ENCODE assay signal across 34 cellular contexts in the genomic region with DNA sequence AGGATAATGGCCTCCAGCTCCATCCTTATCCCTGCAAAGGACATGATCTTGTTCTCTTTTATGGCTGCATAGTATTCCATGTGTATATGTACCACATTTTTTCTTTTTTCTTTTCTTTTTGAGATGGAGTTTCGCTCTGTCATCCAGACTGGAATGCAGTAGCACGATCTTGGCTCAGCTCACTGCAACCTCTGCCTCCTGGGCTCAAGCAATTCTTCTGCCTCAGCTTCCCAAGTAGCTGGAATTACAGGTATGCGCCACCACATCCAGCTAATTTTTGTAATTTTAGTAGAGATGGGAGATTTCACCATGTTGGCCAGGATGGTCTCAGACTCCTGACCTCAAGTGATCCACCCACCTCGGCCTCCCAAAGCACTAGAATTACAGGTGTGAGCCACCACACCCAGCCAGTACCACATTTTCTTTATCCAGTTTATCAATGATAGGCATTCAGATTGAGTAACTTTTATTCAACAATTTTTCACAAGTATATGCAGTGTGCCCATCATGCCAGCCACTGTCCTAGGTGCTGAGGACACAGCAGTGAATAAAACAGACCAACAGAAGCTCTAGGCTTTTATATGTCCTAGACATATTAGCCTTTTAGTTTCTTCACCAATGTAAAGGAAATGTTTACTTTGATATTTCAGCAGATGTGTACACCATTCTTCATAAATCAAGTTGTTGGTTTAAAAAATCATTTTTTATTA.
"Had no signal": no experiment of that assay in that cellular context is flagged by ENCODE, and none has a peak within 500 bp of the region (broad histone marks: within the 10 kb centered on the region; RNA-seq: fewer than 3 reads in every experiment).

No MANE protein-coding gene starts in this region.

- H3K27me3 ChIP-seq: adrenal gland, body of pancreas, brain microvascular endothelial cell, breast epithelium had no signal

- H3K4me1 Mint-ChIP-seq: activated B cell treated with CpG ODN at 0.5 μM for 24 hours; activated CD8-positive, alpha-beta memory T cell treated with anti-CD3 and anti-CD28 coated beads, Interleukin-2, amount 10 ng/mL, durations not matched to agents 7 days and 5 days had no signal

- H3K27ac ChIP-seq: adrenal gland, body of pancreas, brain microvascular endothelial cell, breast epithelium, VCaP had no signal

- FAIRE-seq: astrocyte, colon, TTC549 had no signal

- H3K36me3 ChIP-seq: adrenal gland, brain microvascular endothelial cell, breast epithelium had no signal

- H3K4me3 ChIP-seq: adrenal gland, body of pancreas, breast epithelium had no signal

- H3K4me3 Mint-ChIP-seq: activated B cell treated with CpG ODN at 0.5 μM for 24 hours; activated CD4-positive, alpha-beta memory T cell treated with anti-CD3 and anti-CD28 coated beads for 36 hours; activated CD4-positive, alpha-beta T cell treated with anti-CD3 and anti-CD28 coated beads, Interleukin-2, amount 10 ng/mL, durations not matched to agents 24 days and 14 days; activated CD8-positive, alpha-beta memory T cell treated with anti-CD3 and anti-CD28 coated beads, Interleukin-2, amount 10 ng/mL, durations not matched to agents 7 days and 5 days; activated CD8-positive, alpha-beta T cell treated with anti-CD3 and anti-CD28 coated beads for 36 hours; activated naive CD4-positive, alpha-beta T cell treated with anti-CD3 and anti-CD28 coated beads, Interleukin-2, amount 10 ng/mL, durations not matched to agents 7 days and 5 days; activated naive CD4-positive, alpha-beta T cell treated with anti-CD3 and anti-CD28 coated beads, Interleukin-2, amount 50 U/mL, for 24 hours; activated naive CD8-positive, alpha-beta T cell; activated T-cell treated with anti-CD3 and anti-CD28 coated beads, Interleukin-2, amount 50 U/mL, for 24 hours; T-helper 1 cell treated with Interleukin-12 subunit alpha and Interleukin-12 subunit beta and Interleukin-4 antibody, amounts not matched to agents 30 μg/mL and 1 μg/mL, for 36 hours; T-helper 2 cell treated with Interferon-gamma antibody and Interleukin-4, amounts not matched to agents 5 μg/mL and 100 μg/mL, for 36 hours had no signal

- H3K27ac Mint-ChIP-seq: activated B cell treated with CpG ODN at 0.5 μM for 24 hours; activated CD4-positive, alpha-beta memory T cell treated with anti-CD3 and anti-CD28 coated beads for 36 hours; activated CD4-positive, alpha-beta T cell treated with anti-CD3 and anti-CD28 coated beads, Interleukin-2, amount 10 ng/mL, durations not matched to agents 24 days and 14 days; activated CD8-positive, alpha-beta memory T cell treated with anti-CD3 and anti-CD28 coated beads, Interleukin-2, amount 10 ng/mL, durations not matched to agents 7 days and 5 days; activated CD8-positive, alpha-beta T cell treated with anti-CD3 and anti-CD28 coated beads for 36 hours; activated naive CD4-positive, alpha-beta T cell treated with anti-CD3 and anti-CD28 coated beads, Interleukin-2, amount 10 ng/mL, durations not matched to agents 7 days and 5 days; activated naive CD4-positive, alpha-beta T cell treated with anti-CD3 and anti-CD28 coated beads, Interleukin-2, amount 50 U/mL, for 24 hours; activated naive CD8-positive, alpha-beta T cell; activated T-cell treated with anti-CD3 and anti-CD28 coated beads, Interleukin-2, amount 50 U/mL, for 24 hours; activated T-helper 2 cell treated with anti-CD3 and anti-CD28 coated beads, Interferon-gamma antibody, Interleukin-2, Interleukin-4, amounts not matched to agents 10 μg/mL and 5 μg/mL and 100 μg/mL, durations not matched to agents 14 hours and 24 hours and 36 hours; T-helper 1 cell treated with Interleukin-12 subunit alpha and Interleukin-12 subunit beta and Interleukin-4 antibody, amounts not matched to agents 30 μg/mL and 1 μg/mL, for 36 hours; T-helper 2 cell treated with Interferon-gamma antibody and Interleukin-4, amounts not matched to agents 5 μg/mL and 100 μg/mL, for 36 hours had no signal

- DNase-seq: activated B cell treated with CpG ODN at 0.5 μM for 24 hours; activated CD4-positive, alpha-beta memory T cell treated with anti-CD3 and anti-CD28 coated beads for 36 hours; activated CD4-positive, alpha-beta T cell treated with anti-CD3 and anti-CD28 coated beads for 4 hours; activated CD4-positive, alpha-beta T cell treated with anti-CD3 and anti-CD28 coated beads, Interleukin-2, amount 10 ng/mL, durations not matched to agents 24 days and 14 days; activated CD4-positive, alpha-beta T cell treated with anti-CD3 and anti-CD28 coated beads, Interleukin-2, amount 50 U/mL, for 1 hour; activated CD4-positive, alpha-beta T cell treated with anti-CD3 and anti-CD28 coated beads, Interleukin-2, amount 50 U/mL, for 4 hours; activated CD4-positive, CD25-positive, alpha-beta regulatory T cell treated with anti-CD3 and anti-CD28 coated beads, Interleukin-2, amount 50 U/mL, for 72 hours; activated CD8-positive, alpha-beta memory T cell treated with anti-CD3 and anti-CD28 coated beads, Interleukin-2, amount 10 ng/mL, durations not matched to agents 7 days and 5 days; activated CD8-positive, alpha-beta memory T cell treated with anti-CD3 and anti-CD28 coated beads, Interleukin-2, amount 50 U/mL, for 48 hours; activated CD8-positive, alpha-beta T cell treated with anti-CD3 and anti-CD28 coated beads for 36 hours; activated effector memory CD4-positive, alpha-beta T cell treated with Interleukin-2 at 50 U/mL for 16 hours; activated gamma-delta T cell; activated naive CD4-positive, alpha-beta T cell treated with anti-CD3 and anti-CD28 coated beads, Interleukin-2, amount 10 ng/mL, durations not matched to agents 7 days and 5 days; activated naive CD4-positive, alpha-beta T cell treated with Interleukin-2 at 50 U/mL for 16 hours; activated T-cell treated with anti-CD3 and anti-CD28 coated beads, Interleukin-2, amount 50 U/mL, for 24 hours; activated T-cell treated with anti-CD3 and anti-CD28 coated beads, Interleukin-2, amount 50 U/mL, for 48 hours; adrenal gland; amniotic stem cell; aorta; body of pancreas; brain microvascular endothelial cell; central memory CD4-positive, alpha-beta T cell; T-helper 2 cell; T-helper 9 cell had no signal

- H3K27me3 Mint-ChIP-seq: activated B cell treated with CpG ODN at 0.5 μM for 24 hours; activated CD4-positive, alpha-beta memory T cell treated with anti-CD3 and anti-CD28 coated beads for 36 hours; activated CD4-positive, alpha-beta T cell treated with anti-CD3 and anti-CD28 coated beads, Interleukin-2, amount 10 ng/mL, durations not matched to agents 24 days and 14 days; activated CD8-positive, alpha-beta T cell treated with anti-CD3 and anti-CD28 coated beads for 36 hours; activated naive CD4-positive, alpha-beta T cell treated with anti-CD3 and anti-CD28 coated beads, Interleukin-2, amount 10 ng/mL, durations not matched to agents 7 days and 5 days; activated naive CD4-positive, alpha-beta T cell treated with anti-CD3 and anti-CD28 coated beads, Interleukin-2, amount 50 U/mL, for 24 hours; activated naive CD8-positive, alpha-beta T cell; activated T-cell treated with anti-CD3 and anti-CD28 coated beads, Interleukin-2, amount 50 U/mL, for 24 hours had no signal

- ATAC-seq: activated CD8-positive, alpha-beta memory T cell treated with anti-CD3 and anti-CD28 coated beads, Interleukin-2, amount 10 ng/mL, durations not matched to agents 7 days and 5 days; activated CD8-positive, alpha-beta T cell treated with anti-CD3 and anti-CD28 coated beads for 36 hours; body of pancreas had no signal

- H3K9me3 ChIP-seq: adrenal gland, body of pancreas, breast epithelium had no signal

- H3K4me1 ChIP-seq: adrenal gland, body of pancreas, breast epithelium had no signal

- H3K36me3 Mint-ChIP-seq: activated CD4-positive, alpha-beta memory T cell treated with anti-CD3 and anti-CD28 coated beads for 36 hours; activated CD8-positive, alpha-beta memory T cell treated with anti-CD3 and anti-CD28 coated beads, Interleukin-2, amount 10 ng/mL, durations not matched to agents 7 days and 5 days; activated naive CD4-positive, alpha-beta T cell treated with anti-CD3 and anti-CD28 coated beads, Interleukin-2, amount 50 U/mL, for 24 hours had no signal

- H3K9me3 Mint-ChIP-seq: activated B cell treated with CpG ODN at 0.5 μM for 24 hours; activated CD4-positive, alpha-beta memory T cell treated with anti-CD3 and anti-CD28 coated beads for 36 hours; activated CD8-positive, alpha-beta T cell treated with anti-CD3 and anti-CD28 coated beads for 36 hours; activated naive CD4-positive, alpha-beta T cell treated with anti-CD3 and anti-CD28 coated beads, Interleukin-2, amount 10 ng/mL, durations not matched to agents 7 days and 5 days; activated naive CD4-positive, alpha-beta T cell treated with anti-CD3 and anti-CD28 coated beads, Interleukin-2, amount 50 U/mL, for 24 hours; activated T-cell treated with anti-CD3 and anti-CD28 coated beads, Interleukin-2, amount 50 U/mL, for 24 hours; activated T-helper 2 cell treated with anti-CD3 and anti-CD28 coated beads, Interferon-gamma antibody, Interleukin-2, Interleukin-4, amounts not matched to agents 10 μg/mL and 5 μg/mL and 100 μg/mL, durations not matched to agents 14 hours and 24 hours and 36 hours had no signal
